ENCODE assay signal across 1 cellular context in the genomic region with DNA sequence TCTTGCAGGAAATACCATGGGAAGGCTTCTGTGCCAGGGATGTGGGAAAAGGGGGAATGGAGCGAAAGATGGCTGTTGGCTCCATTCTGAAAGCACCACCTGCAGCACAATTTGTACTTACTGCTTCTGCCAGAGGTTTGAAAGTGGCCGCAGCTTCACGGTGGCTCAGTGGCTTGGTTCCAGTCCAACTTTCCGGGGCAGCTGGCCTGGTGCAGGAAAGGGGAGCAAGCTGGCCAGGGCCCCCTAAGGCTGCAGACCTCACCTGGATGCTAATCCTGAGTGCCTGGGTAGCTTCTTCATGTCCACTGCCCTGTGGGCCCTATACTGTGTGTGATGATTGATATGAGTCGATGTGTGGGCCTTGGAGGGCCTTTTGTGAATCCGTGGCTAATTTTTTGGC.
TF ChIP-seq lines count a peak whose summit lies in the region.

No MANE protein-coding gene starts in this region.

TF ChIP-seq in IMR-90, 13 proteins besides CTCF, POLR2A, EP300 and RAD21 (continued from another document):
- TF ChIP-seq RFX5 (IDR thresholded peaks at IDR 0.05; ENCODE audit: low read depth, low read length) (no peak), SMC3 (IDR thresholded peaks at IDR 0.05; ENCODE audit: low read depth, low read length) (no peak), NFE2L2 (IDR thresholded peaks at IDR 0.05; ENCODE audit: low read depth, low read length) (no peak), MAZ (IDR thresholded peaks at IDR 0.05; ENCODE audit: borderline replicate concordance, low read depth, low read length) (no peak), MXI1 (IDR thresholded peaks at IDR 0.05; ENCODE audit: borderline replicate concordance, low read depth, low read length) (no peak), MAFK (IDR thresholded peaks at IDR 0.05; ENCODE audit: low read depth, low read length) (no peak), CHD1 (IDR thresholded peaks at IDR 0.05; ENCODE audit: low read depth, low read length) (no peak), RCOR1 (IDR thresholded peaks at IDR 0.05; ENCODE audit: insufficient replicate concordance, low read length) (no peak)
